Comparison of ENCODE assay signal across 10 cellular contexts in genomic region chr2:36951574-36951973, GRCh38. TPM values are rescaled to one million over a fixed set of nuclear protein-coding genes. Genes with fewer than 3 reads are reported as not detected.
DNase-seq lines count a peak whose midpoint lies in the region; ATAC-seq, FAIRE-seq and TF ChIP-seq lines count a peak whose summit lies in the region.
"Had no signal": no experiment of that assay in that cellular context is flagged by ENCODE, and none has a peak within 500 bp of the region (broad histone marks: within the 10 kb centered on the region; RNA-seq: fewer than 3 reads in every experiment).

No MANE protein-coding gene starts in this region.

- POLR2A ChIA-PET in GM10248 (lab: Yijun Ruan, JAX) = no interaction called here

- DNase-seq in activated T-cell treated with anti-CD3 and anti-CD28 coated beads, Interleukin-2, amount 50 U/mL, for 72 hours = no peak
- no peak for DNase-seq in activated T-cell treated with anti-CD3 and anti-CD28 coated beads, Interleukin-2, amount 50 U/mL, for 4 hours
- DNase-seq in astrocyte (ENCODE audit: low read depth) = peak; percentile 49
- no peak for DNase-seq in left ventricle myocardium inferior
- no peak for DNase-seq in stimulated activated naive CD8-positive, alpha-beta T cell treated with anti-CD3 and anti-CD28 coated beads, Interleukin-15, Interleukin-2, amounts not matched to agents 100 U/mL and 50 U/mL, for 24 hours
- DNase-seq in activated naive CD4-positive, alpha-beta T cell treated with anti-CD3 and anti-CD28 coated beads, Interleukin-2, amount 10 ng/mL, durations not matched to agents 7 days and 5 days = no peak
- DNase-seq in GM10248 (ENCODE audit: extremely low spot score) = no peak
- no peak for DNase-seq in hepatic stellate cell (ENCODE audit: low spot score)
- DNase-seq: activated T-cell treated with anti-CD3 and anti-CD28 coated beads, Interleukin-2, amount 50 U/mL, for 24 hours; NCI-H524 treated with DMSO at 0.1 percent for 48 hours had no signal

- peak in 1 of 2 donors; percentile 39 for ATAC-seq in activated T-cell treated with anti-CD3 and anti-CD28 coated beads, Interleukin-2, amount 50 U/mL, for 72 hours (replicated peaks in 1 of 2)
- ATAC-seq in activated T-cell treated with anti-CD3 and anti-CD28 coated beads, Interleukin-2, amount 50 U/mL, for 4 hours = no peak
- ATAC-seq in stimulated activated naive CD8-positive, alpha-beta T cell treated with anti-CD3 and anti-CD28 coated beads, Interleukin-15, Interleukin-2, amounts not matched to agents 100 U/mL and 50 U/mL, for 24 hours = peak; percentile 79

- no peak overlapping the region for H3K4me3 ChIP-seq in astrocyte (ENCODE audit: insufficient read depth, low read depth, low read length)
- no peak overlapping the region for H3K4me3 ChIP-seq in left ventricle myocardium inferior

- CTCF ChIA-PET in activated naive CD4-positive, alpha-beta T cell treated with anti-CD3 and anti-CD28 coated beads, Interleukin-2, amount 10 ng/mL, durations not matched to agents 7 days and 5 days (lab: Charles Lee) = no interaction called here
- CTCF ChIA-PET in GM10248 (lab: Yijun Ruan, JAX) = interaction anchor here (1.3 kb wide), 1 partner anchor 15 kb away, joined by 3 read pairs; the partner anchor contains the start of gene STRN

- no peaks in the 10 kb centered on the region for H3K4me1 ChIP-seq in astrocyte (ENCODE audit: insufficient read depth, low read length)
- H3K4me1 ChIP-seq in left ventricle myocardium inferior = peaks cover 61% of the 10 kb centered on the region

- H2AFZ ChIP-seq in astrocyte (ENCODE audit: low read depth, low read length) = no peak overlapping the region

- TF ChIP-seq CTCF in astrocyte (IDR thresholded peaks at IDR 0.05; ENCODE audit: insufficient read depth, low read depth, low read length) (no peak), left ventricle myocardium inferior (IDR thresholded peaks at IDR 0.05; ENCODE audit: borderline replicate concordance) (no peak), GM10248 (IDR thresholded peaks at IDR 0.05; ENCODE audit: control extremely low read depth, extremely low read depth, low read depth, missing control alignments) (no peak)

- H3K9me3 ChIP-seq in astrocyte (ENCODE audit: insufficient read depth, low read depth, low read length) = no peaks in the 10 kb centered on the region
- H3K9me3 ChIP-seq in left ventricle myocardium inferior (replicated peaks) = no peaks in the 10 kb centered on the region

- no peaks in the 10 kb centered on the region for H3K27me3 Mint-ChIP-seq in activated T-cell treated with anti-CD3 and anti-CD28 coated beads, Interleukin-2, amount 50 U/mL, for 72 hours (ENCODE audit: low read depth)
- no peaks in the 10 kb centered on the region for H3K27me3 Mint-ChIP-seq in activated T-cell treated with anti-CD3 and anti-CD28 coated beads, Interleukin-2, amount 50 U/mL, for 4 hours (ENCODE audit: low read depth)
- H3K27me3 Mint-ChIP-seq in astrocyte (ENCODE audit: low read depth, unreplicated experiment) = no peaks in the 10 kb centered on the region
- H3K27me3 Mint-ChIP-seq in activated naive CD4-positive, alpha-beta T cell treated with anti-CD3 and anti-CD28 coated beads, Interleukin-2, amount 10 ng/mL, durations not matched to agents 7 days and 5 days = no peaks in the 10 kb centered on the region
- H3K27me3 Mint-ChIP-seq: activated T-cell treated with anti-CD3 and anti-CD28 coated beads, Interleukin-2, amount 50 U/mL, for 24 hours had no signal

- FAIRE-seq in astrocyte (lab: Jason Lieb, UNC) = no peak

- no peaks in the 10 kb centered on the region for H3K9me3 Mint-ChIP-seq in activated T-cell treated with anti-CD3 and anti-CD28 coated beads, Interleukin-2, amount 50 U/mL, for 72 hours
- H3K9me3 Mint-ChIP-seq in activated T-cell treated with anti-CD3 and anti-CD28 coated beads, Interleukin-2, amount 50 U/mL, for 4 hours = no peaks in the 10 kb centered on the region
- no peaks in the 10 kb centered on the region for H3K9me3 Mint-ChIP-seq in astrocyte (ENCODE audit: unreplicated experiment)
- H3K9me3 Mint-ChIP-seq in activated naive CD4-positive, alpha-beta T cell treated with anti-CD3 and anti-CD28 coated beads, Interleukin-2, amount 10 ng/mL, durations not matched to agents 7 days and 5 days = no peaks in the 10 kb centered on the region
- H3K9me3 Mint-ChIP-seq: activated T-cell treated with anti-CD3 and anti-CD28 coated beads, Interleukin-2, amount 50 U/mL, for 24 hours had no signal

- no peak overlapping the region for H3K27ac ChIP-seq in astrocyte (ENCODE audit: low read depth, low read length)
- peak overlapping the region; percentile 41 for H3K27ac ChIP-seq in left ventricle myocardium inferior (replicated peaks)

- peak overlapping the region; percentile 22 for H3K27ac Mint-ChIP-seq in activated T-cell treated with anti-CD3 and anti-CD28 coated beads, Interleukin-2, amount 50 U/mL, for 72 hours
- no peak overlapping the region for H3K27ac Mint-ChIP-seq in astrocyte (ENCODE audit: unreplicated experiment)
- no peak overlapping the region for H3K27ac Mint-ChIP-seq in activated naive CD4-positive, alpha-beta T cell treated with anti-CD3 and anti-CD28 coated beads, Interleukin-2, amount 10 ng/mL, durations not matched to agents 7 days and 5 days

- no peak overlapping the region for H3K9ac ChIP-seq in astrocyte (ENCODE audit: low read length)

- H4K20me1 ChIP-seq in astrocyte (ENCODE audit: insufficient read depth, low read length) = peaks cover 39% of the 10 kb centered on the region

- intact Hi-C loops in left ventricle myocardium inferior (cut with micrococcal nuclease) = no loop called here

- peaks cover 46% of the 10 kb centered on the region for H3K4me1 Mint-ChIP-seq in activated T-cell treated with anti-CD3 and anti-CD28 coated beads, Interleukin-2, amount 50 U/mL, for 72 hours (ENCODE audit: low read depth)
- H3K4me1 Mint-ChIP-seq in activated T-cell treated with anti-CD3 and anti-CD28 coated beads, Interleukin-2, amount 50 U/mL, for 4 hours (ENCODE audit: low read depth) = peaks cover 36% of the 10 kb centered on the region
- H3K4me1 Mint-ChIP-seq in astrocyte (ENCODE audit: low read depth, unreplicated experiment) = peaks cover 22% of the 10 kb centered on the region
- H3K4me1 Mint-ChIP-seq in activated naive CD4-positive, alpha-beta T cell treated with anti-CD3 and anti-CD28 coated beads, Interleukin-2, amount 10 ng/mL, durations not matched to agents 7 days and 5 days = peaks cover 14% of the 10 kb centered on the region

- peaks cover 57% of the 10 kb centered on the region for H3K79me2 ChIP-seq in astrocyte (ENCODE audit: insufficient read depth, low read length)

- no peaks in the 10 kb centered on the region for H3K36me3 Mint-ChIP-seq in activated T-cell treated with anti-CD3 and anti-CD28 coated beads, Interleukin-2, amount 50 U/mL, for 72 hours (ENCODE audit: insufficient read depth in 2 of 2)
- H3K36me3 Mint-ChIP-seq in activated T-cell treated with anti-CD3 and anti-CD28 coated beads, Interleukin-2, amount 50 U/mL, for 4 hours (ENCODE audit: insufficient read depth) = peaks cover 4% of the 10 kb centered on the region
- H3K36me3 Mint-ChIP-seq in astrocyte (ENCODE audit: low read depth, unreplicated experiment) = no peaks in the 10 kb centered on the region
- H3K36me3 Mint-ChIP-seq in activated naive CD4-positive, alpha-beta T cell treated with anti-CD3 and anti-CD28 coated beads, Interleukin-2, amount 10 ng/mL, durations not matched to agents 7 days and 5 days = peaks cover 12% of the 10 kb centered on the region

- H3K4me3 Mint-ChIP-seq in activated T-cell treated with anti-CD3 and anti-CD28 coated beads, Interleukin-2, amount 50 U/mL, for 72 hours = no peak overlapping the region
- no peak overlapping the region for H3K4me3 Mint-ChIP-seq in activated T-cell treated with anti-CD3 and anti-CD28 coated beads, Interleukin-2, amount 50 U/mL, for 4 hours
- no peak overlapping the region for H3K4me3 Mint-ChIP-seq in astrocyte (ENCODE audit: unreplicated experiment)
- no peak overlapping the region for H3K4me3 Mint-ChIP-seq in activated naive CD4-positive, alpha-beta T cell treated with anti-CD3 and anti-CD28 coated beads, Interleukin-2, amount 10 ng/mL, durations not matched to agents 7 days and 5 days
- H3K4me3 Mint-ChIP-seq: activated T-cell treated with anti-CD3 and anti-CD28 coated beads, Interleukin-2, amount 50 U/mL, for 24 hours had no signal

- H3K36me3 ChIP-seq in astrocyte (ENCODE audit: insufficient read depth, low read length) (no peaks in the 10 kb centered on the region), left ventricle myocardium inferior (no peaks in the 10 kb centered on the region)

- H3K4me2 ChIP-seq in astrocyte (ENCODE audit: low read length) = no peak overlapping the region

- no peaks in the 10 kb centered on the region for H3K27me3 ChIP-seq in astrocyte (ENCODE audit: insufficient read depth, low read length)
- H3K27me3 ChIP-seq in left ventricle myocardium inferior (ENCODE audit: low read depth) = no peaks in the 10 kb centered on the region

RNA-seq across cellular contexts. Expression of gene STRN, which starts 14.8 kb away (rescaled TPM):
- total RNA-seq in activated T-cell treated with anti-CD3 and anti-CD28 coated beads, Interleukin-2, amount 50 U/mL, for 72 hours = 10 to 100 TPM; 34.1 to 41.7 TPM
- 10 to 100 TPM; 19.0 to 19.7 (median 19.7) TPM for total RNA-seq in activated T-cell treated with anti-CD3 and anti-CD28 coated beads, Interleukin-2, amount 50 U/mL, for 4 hours
- total RNA-seq in astrocyte (24.2 and 25.6 TPM in 2 replicates), left ventricle myocardium inferior (55.2 TPM)
